ENCODE assay signal across 8 cellular contexts in the genomic region with DNA sequence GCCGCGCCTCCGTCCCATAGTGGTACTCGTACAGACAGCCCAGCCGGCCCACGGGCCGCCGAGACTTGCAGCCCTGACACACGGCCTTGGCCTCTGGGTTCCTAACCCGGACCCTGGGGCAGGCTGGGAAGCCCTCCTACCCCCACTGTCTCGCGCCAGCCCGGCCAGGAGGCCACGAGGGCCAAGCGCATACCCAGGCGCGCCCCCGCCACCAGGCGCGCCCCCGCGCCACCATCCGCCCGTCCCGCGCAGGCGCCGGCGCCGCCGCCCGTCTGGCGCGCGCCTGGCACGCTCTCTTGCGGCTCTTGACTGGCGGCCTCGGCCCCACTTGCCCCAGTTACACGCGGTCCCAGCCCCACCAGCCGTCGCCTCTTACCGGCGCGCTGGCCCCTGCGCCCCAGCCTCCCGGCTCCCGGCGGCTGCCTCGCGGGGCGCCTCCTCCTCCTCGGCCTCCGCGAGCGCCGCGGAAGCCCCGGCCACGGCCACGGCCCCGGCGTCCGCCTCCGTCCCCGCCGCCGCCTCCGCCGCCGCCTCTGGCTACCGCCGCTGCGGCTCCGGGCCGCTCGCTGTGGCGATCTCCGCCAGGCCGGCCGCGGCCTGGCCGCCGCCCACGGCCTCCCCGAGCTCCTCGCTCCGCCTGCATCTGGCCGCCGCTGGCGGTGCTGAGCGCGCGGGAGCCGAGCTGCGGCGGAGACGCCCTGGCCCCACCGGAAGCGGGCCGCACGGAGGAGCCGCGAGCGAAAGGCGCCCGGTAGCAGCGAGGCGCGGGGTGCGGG. TPM values are rescaled to one million over a fixed set of nuclear protein-coding genes. Genes with fewer than 3 reads are reported as not detected.
DNase-seq lines count a peak whose midpoint lies in the region; ATAC-seq and TF ChIP-seq lines count a peak whose summit lies in the region.

No MANE protein-coding gene starts in this region.

- H2BK15ac ChIP-seq in mesenchymal stem cell (ENCODE audit: low read depth, poor library complexity, severe bottlenecking), result peak overlapping the region; percentile 93

- peak overlapping the region; percentile 85 for H2BK120ac ChIP-seq in mesenchymal stem cell (ENCODE audit: low read depth, low read length)

- H3K27ac ChIP-seq in C4-2B, result peak overlapping the region; percentile 91
- H3K27ac ChIP-seq in effector memory CD4-positive, alpha-beta T cell (ENCODE audit: insufficient read depth, low read length, poor library complexity, severe bottlenecking), result peak overlapping the region; percentile 62
- H3K27ac ChIP-seq in mesenchymal stem cell (ENCODE audit: low read length, poor library complexity, severe bottlenecking), result peak overlapping the region; percentile 96

- ATAC-seq in GM19324 (IDR thresholded peaks at IDR 0.05; ENCODE audit: low FRiP score, unreplicated experiment), result peak; percentile 86
- ATAC-seq in HG03442 (IDR thresholded peaks at IDR 0.05; ENCODE audit: unreplicated experiment), result peak; percentile 76

- peak overlapping the region; percentile 98 for H2BK5ac ChIP-seq in mesenchymal stem cell (ENCODE audit: low read depth, low read length, poor library complexity, severe bottlenecking)

- peak overlapping the region; percentile 86 to 95 for H3K14ac ChIP-seq in mesenchymal stem cell (ENCODE audit: low read length in 2 of 2)

- peak overlapping the region; percentile 97 for H4K91ac ChIP-seq in mesenchymal stem cell (ENCODE audit: low read length)

- DNase-seq in NCI-H82 (lab: John Stamatoyannopoulos, UW) (peak; percentile 85), mesenchymal stem cell (peak; percentile 75)
- peak; percentile 33 to 52 for DNase-seq in activated CD8-positive, alpha-beta memory T cell treated with anti-CD3 and anti-CD28 coated beads for 1 hour (ENCODE audit: extremely low read depth in 1 of 2, low read depth in 1 of 2)
- DNase-seq in effector memory CD4-positive, alpha-beta T cell, result peak; percentile 35 to 56 (median 47)
- DNase-seq in stimulated activated CD8-positive, alpha-beta memory T cell treated with anti-CD3 and anti-CD28 coated beads, Interleukin-12 subunit alpha, Interleukin-12 subunit beta, amount 100 ng/mL, for 4 hours (ENCODE audit: low read depth), result peak; percentile 68

- no peak; the same call in 1 of the 2 replicates for TF ChIP-seq CTCF in C4-2B (conservative IDR thresholded peaks at IDR 0.05)

- no peaks in the 10 kb centered on the region for H3K4me1 ChIP-seq in effector memory CD4-positive, alpha-beta T cell (ENCODE audit: control insufficient read depth, insufficient read depth, low read length, poor library complexity, severe bottlenecking)
- H3K4me1 ChIP-seq in mesenchymal stem cell (ENCODE audit: control insufficient read depth, insufficient read depth, low read depth, low read length), result peaks cover 2% of the 10 kb centered on the region

- no peaks in the 10 kb centered on the region for H3K9me3 ChIP-seq in effector memory CD4-positive, alpha-beta T cell (ENCODE audit: control insufficient read depth, low read length)
- H3K9me3 ChIP-seq in mesenchymal stem cell (ENCODE audit: control insufficient read depth, low read length), result no peaks in the 10 kb centered on the region

- peak overlapping the region; percentile 97 for H2AFZ ChIP-seq in mesenchymal stem cell (ENCODE audit: low read depth, low read length)

- H3K4me3 ChIP-seq in effector memory CD4-positive, alpha-beta T cell (ENCODE audit: insufficient read depth, low read depth, low read length, poor library complexity, severe bottlenecking), result peak overlapping the region; percentile 62
- peak overlapping the region; percentile 96 for H3K4me3 ChIP-seq in mesenchymal stem cell (ENCODE audit: insufficient read depth in 1 of 2, low read depth in 1 of 2, low read length in 2 of 2)

- peak overlapping the region; percentile 97 for H3K9ac ChIP-seq in mesenchymal stem cell (ENCODE audit: low read length)

- peak overlapping the region; percentile 69 for H3K4me2 ChIP-seq in mesenchymal stem cell (ENCODE audit: low read length, poor library complexity, severe bottlenecking)

- H3K23ac ChIP-seq in mesenchymal stem cell (ENCODE audit: low read length in 2 of 2), result peak overlapping the region; percentile 1 to 23

- no peaks in the 10 kb centered on the region for H3K27me3 ChIP-seq in effector memory CD4-positive, alpha-beta T cell (replicated peaks; ENCODE audit: control insufficient read depth, insufficient read depth, low read length, poor library complexity, severe bottlenecking)
- H3K27me3 ChIP-seq in mesenchymal stem cell (ENCODE audit: control insufficient read depth in 1 of 2, insufficient read depth in 1 of 2, low read length in 2 of 2), result no peaks in the 10 kb centered on the region

- H4K8ac ChIP-seq in mesenchymal stem cell (ENCODE audit: low read length), result peak overlapping the region; percentile 94

- no peaks in the 10 kb centered on the region for H3K36me3 ChIP-seq in effector memory CD4-positive, alpha-beta T cell (ENCODE audit: control insufficient read depth, insufficient read depth, low read length)
- no peaks in the 10 kb centered on the region for H3K36me3 ChIP-seq in mesenchymal stem cell (ENCODE audit: control insufficient read depth in 1 of 2, insufficient read depth in 2 of 2, low read depth in 1 of 2, low read length in 2 of 2)

- H3K79me1 ChIP-seq in mesenchymal stem cell (replicated peaks; ENCODE audit: low read length, poor library complexity, severe bottlenecking), result peaks cover 5% of the 10 kb centered on the region

- peak overlapping the region; percentile 78 to 96 for H2BK12ac ChIP-seq in mesenchymal stem cell (ENCODE audit: low read length in 2 of 2)

- WGBS in mesenchymal stem cell, result under 1% methylated on average over 66 of the region's 112 CpGs

- no peak overlapping the region for H2AK5ac ChIP-seq in mesenchymal stem cell (ENCODE audit: low read length, severe bottlenecking)

- peak overlapping the region; percentile 96 to 98 for H3K18ac ChIP-seq in mesenchymal stem cell (ENCODE audit: low read depth in 1 of 2, low read length in 2 of 2)

- peak overlapping the region; percentile 94 to 96 for H3K4ac ChIP-seq in mesenchymal stem cell (ENCODE audit: low read depth in 1 of 2, low read length in 2 of 2)

RNA-seq across cellular contexts. Expression of gene AVEN, which starts 0.4 kb away (rescaled TPM):
- 12.1 TPM for polyA plus RNA-seq in mesenchymal stem cell (2013, experiment 1 of 2)
- polyA plus RNA-seq in mesenchymal stem cell (2013, experiment 2 of 2), result 12.1 TPM

Comparison
In these comparisons a context has a peak if more than half of its experiments do, and no peak if none do; other contexts are left out.
1. Peak in every context shown above with its lines: DNase-seq, ATAC-seq, H3K4me3 ChIP-seq and H3K27ac ChIP-seq.